In genomic region chr21:37267269-37268185, GRCh38 we compare ENCODE assay signal across 1 cellular context.
TF ChIP-seq lines count a peak whose summit lies in the region.

Gene VPS26C, minus strand, starts transcription at chr21:37267334. Its CDS starts 40 bp downstream, at chr21:37267294.

TF ChIP-seq in K562, 482 proteins besides CTCF, POLR2A, EP300 and RAD21 (continued from another document):
- TF ChIP-seq REST (CRISPR knock-in tag; IDR thresholded peaks at IDR 0.05; ENCODE audit: low read depth) (0 out of 2 replicates have a peak, but pooled peaks have one; percentile 35), GTF2E2 (tag; IDR thresholded peaks at IDR 0.05) (peak; percentile 93), CTBP1 (IDR thresholded peaks at IDR 0.05; ENCODE audit: borderline replicate concordance) (peak; percentile 92), NFXL1 (CRISPR knock-in tag; IDR thresholded peaks at IDR 0.05) (no peak), CHAMP1 (IDR thresholded peaks at IDR 0.05) (no peak)
